Comparison of ENCODE assay signal across 1 cellular context in genomic region chr19:38701455-38702063, GRCh38.
TF ChIP-seq lines count a peak whose summit lies in the region.

No MANE protein-coding gene starts in this region.

TF ChIP-seq in HepG2, 621 proteins besides CTCF, POLR2A, EP300 and RAD21 (continues in another document):
- TF ChIP-seq ZNF850 (CRISPR knock-in tag; conservative IDR thresholded peaks at IDR 0.05) (no peak), SALL1 (CRISPR knock-in tag; IDR thresholded peaks at IDR 0.05) (peak; percentile 94), PHF5A (CRISPR knock-in tag; IDR thresholded peaks at IDR 0.05; ENCODE audit: low read depth, unreplicated experiment) (peak; percentile 69), KLF12 (CRISPR knock-in tag; IDR thresholded peaks at IDR 0.05; ENCODE audit: borderline replicate concordance) (peak; percentile 77; the same call in 1 of the 2 replicates), SIN3A (IDR thresholded peaks at IDR 0.05; ENCODE audit: borderline replicate concordance, low read depth, low read length) (0 out of 2 replicates have a peak, but pooled peaks have one; percentile 59), KDM4B (CRISPR knock-in tag; IDR thresholded peaks at IDR 0.05) (peak; percentile 74), DMAP1 (CRISPR knock-in tag; IDR thresholded peaks at IDR 0.05) (peak; percentile 87), ZNF530 (CRISPR knock-in tag; IDR thresholded peaks at IDR 0.05; ENCODE audit: low read depth) (no peak), ZNF614 (CRISPR knock-in tag; IDR thresholded peaks at IDR 0.05; ENCODE audit: borderline replicate concordance) (0 out of 2 replicates have a peak, but pooled peaks have one; percentile 46), ZNF83 (CRISPR knock-in tag; IDR thresholded peaks at IDR 0.05; ENCODE audit: borderline replicate concordance) (no peak; the same call in 1 of the 2 replicates), FOXP4 (CRISPR knock-in tag; IDR thresholded peaks at IDR 0.05) (peak; percentile 79), ZNF296 (CRISPR knock-in tag; conservative IDR thresholded peaks at IDR 0.05) (peak; percentile 84; the same call in 1 of the 2 replicates), HOXA3 (CRISPR knock-in tag; IDR thresholded peaks at IDR 0.05) (peak; percentile 94), E2F5 (CRISPR knock-in tag; conservative IDR thresholded peaks at IDR 0.05) (no peak), ZNF143 (CRISPR knock-in tag; IDR thresholded peaks at IDR 0.05) (peak; percentile 75), ZNF772 (CRISPR knock-in tag; IDR thresholded peaks at IDR 0.05) (peak; percentile 76; the same call in 1 of the 2 replicates), ZNF598 (CRISPR knock-in tag; IDR thresholded peaks at IDR 0.05; ENCODE audit: borderline replicate concordance) (0 out of 2 replicates have a peak, but pooled peaks have one; percentile 77), SKI (IDR thresholded peaks at IDR 0.05; ENCODE audit: partially characterized antibody) (peak; percentile 28), ZBTB38 (CRISPR knock-in tag; IDR thresholded peaks at IDR 0.05) (peak; percentile 87), ZKSCAN5 (CRISPR knock-in tag; IDR thresholded peaks at IDR 0.05) (no peak), ZNF30 (CRISPR knock-in tag; IDR thresholded peaks at IDR 0.05) (no peak), CEBPB (IDR thresholded peaks at IDR 0.05; ENCODE audit: borderline replicate concordance, low read depth, low read length) (0 out of 2 replicates have a peak, but pooled peaks have one; percentile 21), ZNF781 (CRISPR knock-in tag; IDR thresholded peaks at IDR 0.05; ENCODE audit: borderline replicate concordance, not compliant biosample characterization) (no peak), THAP11 (CRISPR knock-in tag; IDR thresholded peaks at IDR 0.05) (peak; percentile 51), ZFY (CRISPR knock-in tag; IDR thresholded peaks at IDR 0.05) (peak; percentile 88), CBX1 (IDR thresholded peaks at IDR 0.05; ENCODE audit: low read depth) (no peak), REPIN1 (CRISPR knock-in tag; IDR thresholded peaks at IDR 0.05; ENCODE audit: borderline replicate concordance, low read depth) (peak; percentile 40; the same call in 1 of the 2 replicates), PHB2 (IDR thresholded peaks at IDR 0.05; ENCODE audit: partially characterized antibody) (no peak), SNRNP70 (IDR thresholded peaks at IDR 0.05; ENCODE audit: low read depth, low read length) (no peak), ZNF20 (CRISPR knock-in tag; IDR thresholded peaks at IDR 0.05) (no peak), SIX1 (CRISPR knock-in tag; IDR thresholded peaks at IDR 0.05; ENCODE audit: borderline replicate concordance) (no peak), TSC22D2 (CRISPR knock-in tag; IDR thresholded peaks at IDR 0.05; ENCODE audit: borderline replicate concordance) (no peak; the same call in 1 of the 2 replicates), KDM3A (CRISPR knock-in tag; IDR thresholded peaks at IDR 0.05; ENCODE audit: low read depth) (0 out of 2 replicates have a peak, but pooled peaks have one; percentile 38), KDM2A (CRISPR knock-in tag; IDR thresholded peaks at IDR 0.05; ENCODE audit: borderline replicate concordance, low read depth) (peak; percentile 59; the same call in 1 of the 2 replicates), YEATS4 (CRISPR knock-in tag; IDR thresholded peaks at IDR 0.05; ENCODE audit: borderline replicate concordance) (peak; percentile 87), RXRA (CRISPR knock-in tag; IDR thresholded peaks at IDR 0.05) (peak; percentile 95), ZNF431 (CRISPR knock-in tag; IDR thresholded peaks at IDR 0.05; ENCODE audit: borderline replicate concordance, low read depth) (0 out of 2 replicates have a peak, but pooled peaks have one; percentile 20), ZNF232 (CRISPR knock-in tag; IDR thresholded peaks at IDR 0.05; ENCODE audit: borderline replicate concordance) (peak; percentile 79; the same call in 1 of the 2 replicates), TRIM24 (CRISPR knock-in tag; IDR thresholded peaks at IDR 0.05) (0 out of 2 replicates have a peak, but pooled peaks have one; percentile 54), ZNF788 (CRISPR knock-in tag; IDR thresholded peaks at IDR 0.05; ENCODE audit: borderline replicate concordance) (peak; percentile 83; the same call in 1 of the 2 replicates), RXRB (CRISPR knock-in tag; IDR thresholded peaks at IDR 0.05; ENCODE audit: borderline replicate concordance) (peak; percentile 93), AKAP8 (CRISPR knock-in tag; IDR thresholded peaks at IDR 0.05) (0 out of 2 replicates have a peak, but pooled peaks have one; percentile 43), ZNF180 (CRISPR knock-in tag; IDR thresholded peaks at IDR 0.05; ENCODE audit: borderline replicate concordance, low read depth) (no peak), ETV6 (CRISPR knock-in tag; conservative IDR thresholded peaks at IDR 0.05) (peak; percentile 61; the same call in 1 of the 2 replicates), MATR3 (CRISPR knock-in tag; IDR thresholded peaks at IDR 0.05) (no peak), KLF9 (CRISPR knock-in tag; IDR thresholded peaks at IDR 0.05; ENCODE audit: low read depth) (0 out of 2 replicates have a peak, but pooled peaks have one; percentile 30), MIXL1 (CRISPR knock-in tag; IDR thresholded peaks at IDR 0.05) (peak; percentile 55; the same call in 1 of the 2 replicates), ZNF597 (CRISPR knock-in tag; IDR thresholded peaks at IDR 0.05) (no peak), ZNF350 (CRISPR knock-in tag; IDR thresholded peaks at IDR 0.05; ENCODE audit: borderline replicate concordance, low read depth) (peak; percentile 90), GATAD2A (CRISPR knock-in tag; IDR thresholded peaks at IDR 0.05) (peak; percentile 95), SP5 (CRISPR knock-in tag; IDR thresholded peaks at IDR 0.05; ENCODE audit: borderline replicate concordance, low read depth) (peak; percentile 65; the same call in 1 of the 2 replicates), GFI1 (CRISPR knock-in tag; IDR thresholded peaks at IDR 0.05; ENCODE audit: borderline replicate concordance) (peak; percentile 86), ZNF800 (CRISPR knock-in tag; IDR thresholded peaks at IDR 0.05) (no peak), NAIF1 (CRISPR knock-in tag; IDR thresholded peaks at IDR 0.05; ENCODE audit: borderline replicate concordance) (peak; percentile 57; the same call in 1 of the 2 replicates), ZBTB26 (CRISPR knock-in tag; IDR thresholded peaks at IDR 0.05; ENCODE audit: borderline replicate concordance) (peak; percentile 69; the same call in 1 of the 2 replicates)
- TF ChIP-seq, protein P1, sequence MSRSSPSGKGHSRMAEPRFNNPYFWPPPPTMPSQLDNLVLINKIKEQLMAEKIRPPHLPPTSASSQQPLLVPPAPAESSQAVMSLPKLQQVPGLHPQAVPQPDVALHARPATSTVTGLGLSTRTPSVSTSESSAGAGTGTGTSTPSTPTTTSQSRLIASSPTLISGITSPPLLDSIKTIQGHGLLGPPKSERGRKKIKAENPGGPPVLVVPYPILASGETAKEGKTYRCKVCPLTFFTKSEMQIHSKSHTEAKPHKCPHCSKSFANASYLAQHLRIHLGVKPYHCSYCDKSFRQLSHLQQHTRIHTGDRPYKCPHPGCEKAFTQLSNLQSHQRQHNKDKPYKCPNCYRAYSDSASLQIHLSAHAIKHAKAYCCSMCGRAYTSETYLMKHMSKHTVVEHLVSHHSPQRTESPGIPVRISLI (CRISPR knock-in tag; IDR thresholded peaks at IDR 0.05; ENCODE audit: borderline replicate concordance): peak; percentile 29; the same call in 1 of the 2 replicates
- TF ChIP-seq, protein P2, sequence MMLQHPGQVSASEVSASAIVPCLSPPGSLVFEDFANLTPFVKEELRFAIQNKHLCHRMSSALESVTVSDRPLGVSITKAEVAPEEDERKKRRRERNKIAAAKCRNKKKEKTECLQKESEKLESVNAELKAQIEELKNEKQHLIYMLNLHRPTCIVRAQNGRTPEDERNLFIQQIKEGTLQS (CRISPR knock-in tag; IDR thresholded peaks at IDR 0.05): no peak
- TF ChIP-seq, protein P3, sequence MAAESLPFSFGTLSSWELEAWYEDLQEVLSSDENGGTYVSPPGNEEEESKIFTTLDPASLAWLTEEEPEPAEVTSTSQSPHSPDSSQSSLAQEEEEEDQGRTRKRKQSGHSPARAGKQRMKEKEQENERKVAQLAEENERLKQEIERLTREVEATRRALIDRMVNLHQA (CRISPR knock-in tag; IDR thresholded peaks at IDR 0.05): no peak
- TF ChIP-seq, protein P4, sequence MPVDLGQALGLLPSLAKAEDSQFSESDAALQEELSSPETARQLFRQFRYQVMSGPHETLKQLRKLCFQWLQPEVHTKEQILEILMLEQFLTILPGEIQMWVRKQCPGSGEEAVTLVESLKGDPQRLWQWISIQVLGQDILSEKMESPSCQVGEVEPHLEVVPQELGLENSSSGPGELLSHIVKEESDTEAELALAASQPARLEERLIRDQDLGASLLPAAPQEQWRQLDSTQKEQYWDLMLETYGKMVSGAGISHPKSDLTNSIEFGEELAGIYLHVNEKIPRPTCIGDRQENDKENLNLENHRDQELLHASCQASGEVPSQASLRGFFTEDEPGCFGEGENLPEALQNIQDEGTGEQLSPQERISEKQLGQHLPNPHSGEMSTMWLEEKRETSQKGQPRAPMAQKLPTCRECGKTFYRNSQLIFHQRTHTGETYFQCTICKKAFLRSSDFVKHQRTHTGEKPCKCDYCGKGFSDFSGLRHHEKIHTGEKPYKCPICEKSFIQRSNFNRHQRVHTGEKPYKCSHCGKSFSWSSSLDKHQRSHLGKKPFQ (CRISPR knock-in tag; IDR thresholded peaks at IDR 0.05; ENCODE audit: insufficient replicate concordance): peak; percentile 13
- TF ChIP-seq, protein P5, sequence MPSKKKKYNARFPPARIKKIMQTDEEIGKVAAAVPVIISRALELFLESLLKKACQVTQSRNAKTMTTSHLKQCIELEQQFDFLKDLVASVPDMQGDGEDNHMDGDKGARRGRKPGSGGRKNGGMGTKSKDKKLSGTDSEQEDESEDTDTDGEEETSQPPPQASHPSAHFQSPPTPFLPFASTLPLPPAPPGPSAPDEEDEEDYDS (CRISPR knock-in tag; IDR thresholded peaks at IDR 0.05): peak; percentile 50; the same call in 1 of the 2 replicates
- TF ChIP-seq, protein P6, sequence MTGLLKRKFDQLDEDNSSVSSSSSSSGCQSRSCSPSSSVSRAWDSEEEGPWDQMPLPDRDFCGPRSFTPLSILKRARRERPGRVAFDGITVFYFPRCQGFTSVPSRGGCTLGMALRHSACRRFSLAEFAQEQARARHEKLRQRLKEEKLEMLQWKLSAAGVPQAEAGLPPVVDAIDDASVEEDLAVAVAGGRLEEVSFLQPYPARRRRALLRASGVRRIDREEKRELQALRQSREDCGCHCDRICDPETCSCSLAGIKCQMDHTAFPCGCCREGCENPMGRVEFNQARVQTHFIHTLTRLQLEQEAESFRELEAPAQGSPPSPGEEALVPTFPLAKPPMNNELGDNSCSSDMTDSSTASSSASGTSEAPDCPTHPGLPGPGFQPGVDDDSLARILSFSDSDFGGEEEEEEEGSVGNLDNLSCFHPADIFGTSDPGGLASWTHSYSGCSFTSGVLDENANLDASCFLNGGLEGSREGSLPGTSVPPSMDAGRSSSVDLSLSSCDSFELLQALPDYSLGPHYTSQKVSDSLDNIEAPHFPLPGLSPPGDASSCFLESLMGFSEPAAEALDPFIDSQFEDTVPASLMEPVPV (CRISPR knock-in tag; IDR thresholded peaks at IDR 0.05): peak; percentile 36; the same call in 1 of the 2 replicates
